ENCODE assay signal across 1 cellular context in genomic region chr7:11604505-11604904, GRCh38.
A peak's percentile ranks its signal among the peaks of the same experiment; 100 is the strongest.
TF ChIP-seq lines count a peak whose summit lies in the region.

No MANE protein-coding gene starts in this region.

TF ChIP-seq in H1, 55 proteins besides CTCF, POLR2A, EP300 and RAD21 (continued from another document):
- peak; percentile 58 for TF ChIP-seq CHD7 (IDR thresholded peaks at IDR 0.05; ENCODE audit: insufficient replicate concordance, low read length)
- no peak for TF ChIP-seq PHF8 (conservative IDR thresholded peaks at IDR 0.05; ENCODE audit: low read depth, low read length)
- no peak for TF ChIP-seq TAF1 (IDR thresholded peaks at IDR 0.05; ENCODE audit: low read depth, low read length)
- no peak for TF ChIP-seq TAF7 (optimal IDR thresholded peaks at IDR 0.05; ENCODE audit: borderline replicate concordance, low read depth, low read length)
- TF ChIP-seq ASH2L (IDR thresholded peaks at IDR 0.05; ENCODE audit: low read length): no peak
- no peak for TF ChIP-seq GABPA (IDR thresholded peaks at IDR 0.05; ENCODE audit: borderline replicate concordance, insufficient read depth, low read length)
- 0 out of 2 replicates have a peak, but pooled peaks have one; percentile 53 for TF ChIP-seq POU5F1 (IDR thresholded peaks at IDR 0.05; ENCODE audit: low read depth, low read length)
- TF ChIP-seq SP4 (IDR thresholded peaks at IDR 0.05; ENCODE audit: low read length): no peak
- TF ChIP-seq SIRT6 (IDR thresholded peaks at IDR 0.05; ENCODE audit: low read length): no peak
- TF ChIP-seq TEAD4 (IDR thresholded peaks at IDR 0.05; ENCODE audit: low read depth, low read length): peak; percentile 83
- TF ChIP-seq CBX5 (IDR thresholded peaks at IDR 0.05; ENCODE audit: low read depth, low read length): no peak
- no peak for TF ChIP-seq ZNF274 (IDR thresholded peaks at IDR 0.05; ENCODE audit: borderline replicate concordance, extremely low read depth, low read length)
